ENCODE assay signal across 28 cellular contexts in genomic region chr2:13876491-13877037, GRCh38.
"Had no signal": no experiment of that assay in that cellular context is flagged by ENCODE, and none has a peak within 500 bp of the region (broad histone marks: within the 10 kb centered on the region; RNA-seq: fewer than 3 reads in every experiment).

No MANE protein-coding gene starts in this region.

- H3K4me3 Mint-ChIP-seq: activated CD4-positive, alpha-beta memory T cell treated with anti-CD3 and anti-CD28 coated beads, Interleukin-2, amount 10 ng/mL, durations not matched to agents 7 days and 5 days; activated CD4-positive, alpha-beta T cell treated with anti-CD3 and anti-CD28 coated beads, Interleukin-2, amount 10 ng/mL, durations not matched to agents 7 days and 5 days; activated T-cell treated with anti-CD3 and anti-CD28 coated beads, Interleukin-2, amount 50 U/mL, for 24 hours; endodermal cell; natural killer cell treated with Interleukin-12 subunit alpha and Interleukin-12 subunit beta and Interleukin-15 and Interleukin-18, amount 100 ng/mL, for 72 hours; stimulated activated memory B cell treated with anti-CD40 and anti-IgM and Interleukin-4, amounts not matched to agents 10 μg/mL and 1 μg/mL and 100 μg/mL, for 72 hours; stimulated activated naive CD8-positive, alpha-beta T cell treated with anti-CD3 and anti-CD28 coated beads, Interleukin-15, amount 100 ng/mL, for 72 hours; WTC11 had no signal

- H3K4me3 ChIP-seq: mucosa of descending colon, sigmoid colon, thyroid gland, upper lobe of right lung had no signal

- H3K36me3 Mint-ChIP-seq: natural killer cell treated with Interleukin-12 subunit alpha and Interleukin-12 subunit beta and Interleukin-15 and Interleukin-18, amount 100 ng/mL, for 72 hours; stimulated activated memory B cell treated with anti-CD40 and anti-IgM and Interleukin-4, amounts not matched to agents 10 μg/mL and 1 μg/mL and 100 μg/mL, for 72 hours; WTC11 had no signal

- H3K9me3 ChIP-seq: mucosa of descending colon, sigmoid colon, thyroid gland, upper lobe of right lung had no signal

- DNase-seq: activated CD4-positive, alpha-beta memory T cell treated with anti-CD3 and anti-CD28 coated beads, Interleukin-2, amount 10 ng/mL, durations not matched to agents 7 days and 5 days; activated CD4-positive, alpha-beta T cell treated with anti-CD3 and anti-CD28 coated beads for 1 hour; activated CD4-positive, alpha-beta T cell treated with anti-CD3 and anti-CD28 coated beads, Interleukin-2, amount 10 ng/mL, durations not matched to agents 7 days and 5 days; activated CD8-positive, alpha-beta memory T cell treated with anti-CD3 and anti-CD28 coated beads, Interleukin-2, amount 50 U/mL, for 48 hours; activated gamma-delta T cell; activated naive CD4-positive, alpha-beta T cell treated with anti-CD3 and anti-CD28 coated beads, Interleukin-2, amount 50 U/mL, for 16 hours; activated T-cell treated with anti-CD3 and anti-CD28 coated beads, Interleukin-2, amount 50 U/mL, for 24 hours; amniotic stem cell; central memory CD4-positive, alpha-beta T cell; endodermal cell; foreskin fibroblast; islet precursor cell; left colon; mucosa of descending colon; sigmoid colon; small intestine; stimulated activated CD4-positive, alpha-beta T cell treated with anti-CD3 and anti-CD28 coated beads, Interleukin-4, amount 100 ng/mL, for 4 hours; stimulated activated CD8-positive, alpha-beta memory T cell treated with anti-CD3 and anti-CD28 coated beads, Interleukin-4, amount 100 ng/mL, for 48 hours; stimulated activated naive CD8-positive, alpha-beta T cell treated with anti-CD3 and anti-CD28 coated beads, Interleukin-15, amount 100 ng/mL, for 72 hours; substantia nigra; T-helper 2 cell; thyroid gland; upper lobe of right lung had no signal

- H3K4me1 Mint-ChIP-seq: activated CD4-positive, alpha-beta memory T cell treated with anti-CD3 and anti-CD28 coated beads, Interleukin-2, amount 10 ng/mL, durations not matched to agents 7 days and 5 days; activated CD4-positive, alpha-beta T cell treated with anti-CD3 and anti-CD28 coated beads, Interleukin-2, amount 10 ng/mL, durations not matched to agents 7 days and 5 days; endodermal cell; stimulated activated memory B cell treated with anti-CD40 and anti-IgM and Interleukin-4, amounts not matched to agents 10 μg/mL and 1 μg/mL and 100 μg/mL, for 72 hours; stimulated activated naive CD8-positive, alpha-beta T cell treated with anti-CD3 and anti-CD28 coated beads, Interleukin-15, amount 100 ng/mL, for 72 hours; WTC11 had no signal

- H3K36me3 ChIP-seq: sigmoid colon, thyroid gland, upper lobe of right lung had no signal

- H3K27me3 Mint-ChIP-seq: activated CD4-positive, alpha-beta memory T cell treated with anti-CD3 and anti-CD28 coated beads, Interleukin-2, amount 10 ng/mL, durations not matched to agents 7 days and 5 days; activated CD4-positive, alpha-beta T cell treated with anti-CD3 and anti-CD28 coated beads, Interleukin-2, amount 10 ng/mL, durations not matched to agents 7 days and 5 days; activated T-cell treated with anti-CD3 and anti-CD28 coated beads, Interleukin-2, amount 50 U/mL, for 24 hours; natural killer cell treated with Interleukin-12 subunit alpha and Interleukin-12 subunit beta and Interleukin-15 and Interleukin-18, amount 100 ng/mL, for 72 hours; stimulated activated memory B cell treated with anti-CD40 and anti-IgM and Interleukin-4, amounts not matched to agents 10 μg/mL and 1 μg/mL and 100 μg/mL, for 72 hours; stimulated activated naive CD8-positive, alpha-beta T cell treated with anti-CD3 and anti-CD28 coated beads, Interleukin-15, amount 100 ng/mL, for 72 hours had no signal

- H3K27me3 ChIP-seq: sigmoid colon, thyroid gland, upper lobe of right lung had no signal

- H3K27ac Mint-ChIP-seq: activated CD4-positive, alpha-beta memory T cell treated with anti-CD3 and anti-CD28 coated beads, Interleukin-2, amount 10 ng/mL, durations not matched to agents 7 days and 5 days; activated CD4-positive, alpha-beta T cell treated with anti-CD3 and anti-CD28 coated beads, Interleukin-2, amount 10 ng/mL, durations not matched to agents 7 days and 5 days; activated T-cell treated with anti-CD3 and anti-CD28 coated beads, Interleukin-2, amount 50 U/mL, for 24 hours; endodermal cell; natural killer cell treated with Interleukin-12 subunit alpha and Interleukin-12 subunit beta and Interleukin-15 and Interleukin-18, amount 100 ng/mL, for 72 hours; stimulated activated memory B cell treated with anti-CD40 and anti-IgM and Interleukin-4, amounts not matched to agents 10 μg/mL and 1 μg/mL and 100 μg/mL, for 72 hours; stimulated activated naive CD8-positive, alpha-beta T cell treated with anti-CD3 and anti-CD28 coated beads, Interleukin-15, amount 100 ng/mL, for 72 hours; WTC11 had no signal

- ATAC-seq: esophagus mucosa; left colon; mucosa of descending colon; natural killer cell treated with Interleukin-12 subunit alpha and Interleukin-12 subunit beta and Interleukin-15 and Interleukin-18, amount 100 ng/mL, for 72 hours; stimulated activated memory B cell treated with anti-CD40 and anti-IgM and Interleukin-4, amounts not matched to agents 10 μg/mL and 1 μg/mL and 100 μg/mL, for 72 hours; stimulated activated naive CD8-positive, alpha-beta T cell treated with anti-CD3 and anti-CD28 coated beads, Interleukin-15, amount 100 ng/mL, for 72 hours; upper lobe of right lung; WTC11 had no signal

- H3K27ac ChIP-seq: sigmoid colon, thyroid gland, upper lobe of right lung had no signal

- FAIRE-seq: astrocyte, small intestine had no signal

- H3K4me1 ChIP-seq: sigmoid colon, thyroid gland, upper lobe of right lung had no signal

- H3K9me3 Mint-ChIP-seq: activated CD4-positive, alpha-beta T cell treated with anti-CD3 and anti-CD28 coated beads, Interleukin-2, amount 10 ng/mL, durations not matched to agents 7 days and 5 days; endodermal cell; WTC11 had no signal
